In genomic region chr5:138212828-138213160, GRCh38 we compare ENCODE assay signal across 8 cellular contexts. TPM values are rescaled to one million over a fixed set of nuclear protein-coding genes. Genes with fewer than 3 reads are reported as not detected.
DNase-seq lines count a peak whose midpoint lies in the region; ATAC-seq, FAIRE-seq and TF ChIP-seq lines count a peak whose summit lies in the region.

No MANE protein-coding gene starts in this region.

- peaks cover 47% of the 10 kb centered on the region for H3K79me2 ChIP-seq in K562 (ENCODE audit: control insufficient read depth, insufficient read depth, low read length)

- H3K4me1 ChIP-seq in K562 (replicated peaks in 1 of 2; ENCODE audit: control insufficient read depth in 2 of 2, insufficient read depth in 2 of 2, low read length in 2 of 2), result peaks cover 3 to 7% of the 10 kb centered on the region in 2 experiments; a peak in 3 of 5 replicates
- H3K4me1 ChIP-seq in testis, result peaks cover 12% of the 10 kb centered on the region

- peak overlapping the region; percentile 65 for H3K4me3 ChIP-seq in HL-60 (replicated peaks; ENCODE audit: insufficient read depth, low read length)
- peak overlapping the region; percentile 88 for H3K4me3 ChIP-seq in K562
- peak overlapping the region; percentile 75 to 99 for H3K4me3 ChIP-seq in testis

- intact Hi-C loops in K562 (cut with micrococcal nuclease), result no loop called here
- intact Hi-C loops in testis (cut with DNase I; ENCODE audit: low total_unique reads), result no loop called here

- CTCF ChIA-PET in K562 (lab: Yijun Ruan, JAX; ENCODE audit: low intra/inter-chr PET ratio), result no interaction called here

- no peaks in the 10 kb centered on the region for H4K20me1 ChIP-seq in K562 (replicated peaks; ENCODE audit: control insufficient read depth, insufficient read depth, low read length)

- peaks cover 4% of the 10 kb centered on the region; the same call in 1 of the 2 replicates for H3K9me3 ChIP-seq in K562 (replicated peaks; ENCODE audit: control insufficient read depth, insufficient read depth, low read depth, low read length)
- H3K9me3 ChIP-seq in testis, result no peaks in the 10 kb centered on the region

- no peaks in the 10 kb centered on the region for H3K9me1 ChIP-seq in K562 (ENCODE audit: control insufficient read depth, insufficient read depth, low read length)

- DNase-seq in HL-60 (ENCODE audit: low read depth in 1 of 2, low spot score in 1 of 2) (no peak), K562 (ENCODE audit: extremely low read depth in 1 of 4, low spot score in 3 of 4) (peak; percentile 25 to 46 (median 39)), testis (no peak), NOMO-1 (lab: John Stamatoyannopoulos, UW; ENCODE audit: unreplicated experiment in 2 of 2) (no peak)
- no peak for DNase-seq in activated CD4-positive, alpha-beta T cell treated with anti-CD3 and anti-CD28 coated beads, Interleukin-2, amount 50 U/mL, for 4 hours

- no peak for FAIRE-seq in K562 (lab: Jason Lieb, UNC)

- TF ChIP-seq RAD21 in K562 (CRISPR knock-in tag; conservative IDR thresholded peaks at IDR 0.05 in 1 of 2, IDR thresholded peaks at IDR 0.05 in 1 of 2), result no peak

- no peak for TF ChIP-seq POLR2A in K562 (conservative IDR thresholded peaks at IDR 0.05)
- no peak for TF ChIP-seq POLR2A in testis (IDR thresholded peaks at IDR 0.05)

- 3% methylated on average over 8 of the region's 8 CpGs for WGBS in K562 (ENCODE audit: insufficient coverage, low coverage, missing lambda C conversion rate)
- WGBS in testis, 2 donors, result 0% methylated on average over 7 to 8 of the region's 8 CpGs

- H2AFZ ChIP-seq in K562 (ENCODE audit: low read depth, low read length), result peak overlapping the region; percentile 94

- peaks cover 33% of the 10 kb centered on the region; the same call in 2 of the 3 replicates for H3K36me3 ChIP-seq in K562 (ENCODE audit: control insufficient read depth, insufficient read depth, low read length)
- H3K36me3 ChIP-seq in testis (ENCODE audit: low read depth, missing control alignments), result no peaks in the 10 kb centered on the region

- in situ Hi-C loops in K562 (cut with MboI), result no loop called here

- POLR2A ChIA-PET in K562 (lab: Yijun Ruan, JAX), result interaction anchor here (0.9 to 2.1 kb wide), 11 partner anchors 11 to 243 kb away, joined by 3 to 14 read pairs (median 5); partner anchors contain the start of genes FAM53C and KIF20A

- H3K9ac ChIP-seq in K562 (ENCODE audit: insufficient read depth in 1 of 2, low read depth in 2 of 2, low read length in 2 of 2), result peak overlapping the region; percentile 94 to 99

- ATAC-seq in GM19351 (IDR thresholded peaks at IDR 0.05; ENCODE audit: unreplicated experiment), result peak; percentile 14
- ATAC-seq in K562, result peak; percentile 71

- peak overlapping the region; percentile 91 for H3K4me2 ChIP-seq in K562 (ENCODE audit: insufficient read depth, low read length)

- TSS peak; percentile 77 for BruUV-seq in K562 (replicated peaks; lab: Mats Ljungman, UMichigan)

- H3K27me3 ChIP-seq in HL-60 (ENCODE audit: insufficient read depth, poor library complexity, severe bottlenecking), result no peaks in the 10 kb centered on the region
- H3K27me3 ChIP-seq in K562 (ENCODE audit: control insufficient read depth in 2 of 2, insufficient read depth in 2 of 2, low read length in 2 of 2), result no peaks in the 10 kb centered on the region
- no peaks in the 10 kb centered on the region for H3K27me3 ChIP-seq in layer of hippocampus (ENCODE audit: control insufficient read depth, insufficient read depth, low read length)
- no peaks in the 10 kb centered on the region for H3K27me3 ChIP-seq in testis

- TF ChIP-seq CTCF in C4-2B (conservative IDR thresholded peaks at IDR 0.05) (no peak), HL-60 (IDR thresholded peaks at IDR 0.05; ENCODE audit: insufficient read depth, low read length) (no peak), K562 (IDR thresholded peaks at IDR 0.05 in 2 of 3, conservative IDR thresholded peaks at IDR 0.05 in 1 of 3; ENCODE audit: insufficient read depth in 2 of 3, low read depth in 1 of 3, low read length in 3 of 3) (no peak), testis (IDR thresholded peaks at IDR 0.05) (no peak)

- no peak for TF ChIP-seq EP300 in K562 (IDR thresholded peaks at IDR 0.05; ENCODE audit: low read length)

- H3K27ac ChIP-seq in C4-2B (peak overlapping the region; percentile 74), HL-60 (replicated peaks) (peak overlapping the region; percentile 72), K562 (ENCODE audit: extremely low read depth, low read depth, low read length) (peak overlapping the region; percentile 89), layer of hippocampus (ENCODE audit: low read depth, low read length) (peak overlapping the region; percentile 47), testis (peak overlapping the region; percentile 76 to 85)

RNA-seq across cellular contexts. Expression of gene CDC23, which starts 0.3 kb away (rescaled TPM):
- 54.9 and 94.0 TPM in 2 replicates for total RNA-seq in K562 (2011; cell fraction: chromatin; rRNA removed; ENCODE audit: low replicate concordance)
- total RNA-seq in K562 (2011; cell fraction: nucleolus; rRNA removed), result 43.7 and 49.0 TPM in 2 replicates
- 44.3 and 54.0 TPM in 2 replicates for total RNA-seq in K562 (2011; cell fraction: nucleoplasm; rRNA removed)
- total RNA-seq in K562 (2014; rRNA removed), result 34.5 and 44.1 TPM in 2 replicates
- 65.5 and 70.7 TPM in 2 replicates for total RNA-seq in K562 (2014; rRNA removed; fragmentation: Illumina TruSeq; extraction: Trizol)
- total RNA-seq in K562 (2015; rRNA removed; fragmentation: Illumina TruSeq; extraction: Trizol), result 54.8 and 58.4 TPM in 2 replicates
- 53.0 and 63.2 TPM in 2 replicates for total RNA-seq in K562 (2021)
- 88.2 and 103 TPM in 2 replicates for polyA plus RNA-seq in K562 (2011; rRNA removed)
- 37.5 and 60.2 TPM in 2 replicates for polyA plus RNA-seq in K562 (2011; cell fraction: cytosol; rRNA removed)
- polyA plus RNA-seq in K562 (2011; cell fraction: nucleus; rRNA removed), result 72.5 and 118 TPM in 2 replicates
- polyA plus RNA-seq in K562 (2012), result 35.6 and 40.4 TPM in 2 replicates
- polyA plus RNA-seq in K562 (2014; fragmentation: Illumina TruSeq; extraction: Trizol), result 64.9 and 77.9 TPM in 2 replicates
- 100 to 1,000 TPM; 123 to 157 TPM for polyA plus RNA-seq in K562 (2014; fragmentation: Nextera tagmentation; extraction: Ambion mirVana)
- 56.1 and 58.0 TPM in 2 replicates for polyA plus RNA-seq in K562 (2014; rRNA removed)
- 62.2 and 66.4 TPM in 2 replicates for polyA minus RNA-seq in K562 (2011; rRNA and poly(A)+ RNA removed)
- polyA minus RNA-seq in K562 (2011; cell fraction: cytosol; rRNA and poly(A)+ RNA removed), result 18.3 and 26.3 TPM in 2 replicates
- polyA minus RNA-seq in K562 (2011; cell fraction: nucleus; rRNA and poly(A)+ RNA removed), result 49.7 and 57.3 TPM in 2 replicates
- total RNA-seq in testis, result 10 to 100 TPM; 30.5 to 31.3 TPM
- 29.5 TPM for polyA plus RNA-seq in testis (ENCODE audit: insufficient read depth, low read depth, low replicate concordance)

RNA-seq across cellular contexts. Expression of gene KIF20A, which starts 33.9 kb away (rescaled TPM):
- total RNA-seq in K562 (2011; cell fraction: chromatin; rRNA removed; ENCODE audit: low replicate concordance), result 122 and 137 TPM in 2 replicates
- 95.4 and 97.0 TPM in 2 replicates for total RNA-seq in K562 (2011; cell fraction: nucleolus; rRNA removed)
- 81.0 and 82.0 TPM in 2 replicates for total RNA-seq in K562 (2011; cell fraction: nucleoplasm; rRNA removed)
- 40.8 and 44.9 TPM in 2 replicates for total RNA-seq in K562 (2014; rRNA removed)
- total RNA-seq in K562 (2014; rRNA removed; fragmentation: Illumina TruSeq; extraction: Trizol), result 61.2 and 63.1 TPM in 2 replicates
- 51.9 and 55.5 TPM in 2 replicates for total RNA-seq in K562 (2015; rRNA removed; fragmentation: Illumina TruSeq; extraction: Trizol)
- total RNA-seq in K562 (2021), result 49.0 and 52.6 TPM in 2 replicates
- polyA plus RNA-seq in K562 (2011; rRNA removed), result 53.9 and 57.0 TPM in 2 replicates
- 31.9 and 42.7 TPM in 2 replicates for polyA plus RNA-seq in K562 (2011; cell fraction: cytosol; rRNA removed)
- polyA plus RNA-seq in K562 (2011; cell fraction: nucleus; rRNA removed), result 94.3 and 132 TPM in 2 replicates
- 28.5 and 32.7 TPM in 2 replicates for polyA plus RNA-seq in K562 (2012)
- 52.3 and 59.6 TPM in 2 replicates for polyA plus RNA-seq in K562 (2014; fragmentation: Illumina TruSeq; extraction: Trizol)
- 10 to 100 TPM; 39.8 to 58.7 TPM for polyA plus RNA-seq in K562 (2014; fragmentation: Nextera tagmentation; extraction: Ambion mirVana)
- polyA plus RNA-seq in K562 (2014; rRNA removed), result 36.8 and 39.6 TPM in 2 replicates
- 126 and 142 TPM in 2 replicates for polyA minus RNA-seq in K562 (2011; rRNA and poly(A)+ RNA removed)
- polyA minus RNA-seq in K562 (2011; cell fraction: cytosol; rRNA and poly(A)+ RNA removed), result 49.5 and 58.0 TPM in 2 replicates
- 73.5 and 136 TPM in 2 replicates for polyA minus RNA-seq in K562 (2011; cell fraction: nucleus; rRNA and poly(A)+ RNA removed)
- total RNA-seq in testis, result 10 to 100 TPM; 10.4 to 13.8 TPM
- 32.1 TPM for polyA plus RNA-seq in testis (ENCODE audit: insufficient read depth, low read depth, low replicate concordance)

RNA-seq across cellular contexts. Expression of gene BRD8, which starts 34.4 kb away (rescaled TPM):
- total RNA-seq in K562 (2011; cell fraction: chromatin; rRNA removed; ENCODE audit: low replicate concordance), result 262 and 465 TPM in 2 replicates
- 139 and 153 TPM in 2 replicates for total RNA-seq in K562 (2011; cell fraction: nucleolus; rRNA removed)
- total RNA-seq in K562 (2011; cell fraction: nucleoplasm; rRNA removed), result 257 and 290 TPM in 2 replicates
- total RNA-seq in K562 (2014; rRNA removed) (53.9 and 54.6 TPM in 2 replicates), K562 (2014; rRNA removed; fragmentation: Illumina TruSeq; extraction: Trizol) (71.2 and 85.6 TPM in 2 replicates), K562 (2015; rRNA removed; fragmentation: Illumina TruSeq; extraction: Trizol) (55.2 and 57.1 TPM in 2 replicates), K562 (2021) (65.7 and 74.1 TPM in 2 replicates), testis (100 to 1,000 TPM; 165 to 198 TPM)
- polyA plus RNA-seq in K562 (2011; rRNA removed) (163 and 175 TPM in 2 replicates), K562 (2014; fragmentation: Illumina TruSeq; extraction: Trizol) (87.9 and 88.4 TPM in 2 replicates), K562 (2014; fragmentation: Nextera tagmentation; extraction: Ambion mirVana) (100 to 1,000 TPM in 1 of 2 experiments, 10 to 100 TPM in 1; 89.5 to 141 TPM), K562 (2014; rRNA removed) (76.8 and 87.0 TPM in 2 replicates), testis (ENCODE audit: insufficient read depth, low read depth, low replicate concordance) (303 TPM)
- 43.2 and 73.7 TPM in 2 replicates for polyA plus RNA-seq in K562 (2011; cell fraction: cytosol; rRNA removed)
- 342 and 416 TPM in 2 replicates for polyA plus RNA-seq in K562 (2011; cell fraction: nucleus; rRNA removed)
- 62.7 and 76.2 TPM in 2 replicates for polyA plus RNA-seq in K562 (2012)
- polyA minus RNA-seq in K562 (2011; rRNA and poly(A)+ RNA removed), result 110 and 130 TPM in 2 replicates
- 22.6 and 38.0 TPM in 2 replicates for polyA minus RNA-seq in K562 (2011; cell fraction: cytosol; rRNA and poly(A)+ RNA removed)
- 75.5 and 117 TPM in 2 replicates for polyA minus RNA-seq in K562 (2011; cell fraction: nucleus; rRNA and poly(A)+ RNA removed)

Comparison
In these comparisons a context has a peak if more than half of its experiments do, and no peak if none do; other contexts are left out.
1. DNase-seq: peak in K562 (4 of 4); none in HL-60 (0 of 2), testis (single experiment), NOMO-1 (0 of 2) and activated CD4-positive, alpha-beta T cell treated with anti-CD3 and anti-CD28 coated beads, Interleukin-2, amount 50 U/mL, for 4 hours (0 of 2).
2. Peak in every context shown above with its lines, with median percentiles within 50 percentile points of each other: H3K27ac ChIP-seq and H3K4me3 ChIP-seq.